14 cellular contexts compared by ENCODE assay signal in genomic region chr10:78831457-78831856, GRCh38.
DNase-seq lines count a peak whose midpoint lies in the region; ATAC-seq, FAIRE-seq and TF ChIP-seq lines count a peak whose summit lies in the region.
"Had no signal": no experiment of that assay in that cellular context is flagged by ENCODE, and none has a peak within 500 bp of the region (broad histone marks: within the 10 kb centered on the region; RNA-seq: fewer than 3 reads in every experiment).

No MANE protein-coding gene starts in this region.

- no peaks in the 10 kb centered on the region for H3K36me3 Mint-ChIP-seq in activated CD8-positive, alpha-beta memory T cell treated with anti-CD3 and anti-CD28 coated beads, Interleukin-2, amount 10 ng/mL, durations not matched to agents 7 days and 5 days

- no peak overlapping the region for H2AFZ ChIP-seq in neural cell (ENCODE audit: low read depth, low read length)

- TF ChIP-seq POLR2A in A549 (IDR thresholded peaks at IDR 0.05; ENCODE audit: low read length), result no peak
- TF ChIP-seq POLR2A in heart left ventricle (IDR thresholded peaks at IDR 0.05), result no peak

- H3K27ac ChIP-seq in A549 (peak overlapping the region; percentile 51 to 76; a peak in 3 of 6 replicates), heart left ventricle (no peak overlapping the region), neural cell (ENCODE audit: low read length) (no peak overlapping the region)
- H3K27ac ChIP-seq: RWPE1 had no signal

- H3K4me1 ChIP-seq in A549 (peaks cover 18% of the 10 kb centered on the region), heart left ventricle (peaks cover 0 to 8% (median 0%) of the 10 kb centered on the region in 12 donors)

- no peak overlapping the region for H3K4me3 ChIP-seq in A549
- no peak overlapping the region for H3K4me3 ChIP-seq in heart left ventricle
- no peak overlapping the region for H3K4me3 ChIP-seq in neural cell (ENCODE audit: low read length)

- H3K27ac Mint-ChIP-seq in activated CD8-positive, alpha-beta memory T cell treated with anti-CD3 and anti-CD28 coated beads, Interleukin-2, amount 10 ng/mL, durations not matched to agents 7 days and 5 days, result no peak overlapping the region

- no peak for FAIRE-seq in A549 (lab: Jason Lieb, UNC)
- FAIRE-seq: H54 had no signal

- H3K9me2 ChIP-seq in neural cell (ENCODE audit: insufficient read depth, low read length), result no peaks in the 10 kb centered on the region

- H3K9me3 Mint-ChIP-seq in activated CD8-positive, alpha-beta memory T cell treated with anti-CD3 and anti-CD28 coated beads, Interleukin-2, amount 10 ng/mL, durations not matched to agents 7 days and 5 days (ENCODE audit: low read depth), result no peaks in the 10 kb centered on the region

- intact Hi-C loops in heart left ventricle (cut with DNase I), result no loop called here

- WGBS in A549 (ENCODE audit: missing lambda C conversion rate), result 92% methylated on average over 7 of the region's 8 CpGs
- WGBS in heart left ventricle, 4 donors, result 30 to 55% (median 33%) methylated on average over 8 of the region's 8 CpGs

- ATAC-seq in A549, result no peak
- peak in 3 of 4 donors; percentile 72 to 86 (median 79) for ATAC-seq in heart left ventricle
- ATAC-seq in activated CD8-positive, alpha-beta memory T cell treated with anti-CD3 and anti-CD28 coated beads, Interleukin-2, amount 10 ng/mL, durations not matched to agents 7 days and 5 days, result no peak

- no peak overlapping the region for H3K4me3 Mint-ChIP-seq in activated CD8-positive, alpha-beta memory T cell treated with anti-CD3 and anti-CD28 coated beads, Interleukin-2, amount 10 ng/mL, durations not matched to agents 7 days and 5 days

- no peaks in the 10 kb centered on the region for H3K4me1 Mint-ChIP-seq in activated CD8-positive, alpha-beta memory T cell treated with anti-CD3 and anti-CD28 coated beads, Interleukin-2, amount 10 ng/mL, durations not matched to agents 7 days and 5 days

- no peak overlapping the region for H3K9ac ChIP-seq in neural cell (ENCODE audit: low read length)

- H3K27me3 ChIP-seq in heart left ventricle, result no peaks in the 10 kb centered on the region
- no peaks in the 10 kb centered on the region for H3K27me3 ChIP-seq in neural cell (ENCODE audit: insufficient read depth, low read depth, low read length)

- H3K9me3 ChIP-seq in A549 (peaks cover 26% of the 10 kb centered on the region), heart left ventricle (peaks cover 0 to 19% (median 0%) of the 10 kb centered on the region in 12 donors), neural cell (ENCODE audit: low read length) (peaks cover 4% of the 10 kb centered on the region)

- H3K27me3 Mint-ChIP-seq in activated CD8-positive, alpha-beta memory T cell treated with anti-CD3 and anti-CD28 coated beads, Interleukin-2, amount 10 ng/mL, durations not matched to agents 7 days and 5 days, result peaks cover 26% of the 10 kb centered on the region

- TF ChIP-seq CTCF in A549 (IDR thresholded peaks at IDR 0.05) (no peak), heart left ventricle (IDR thresholded peaks at IDR 0.05) (no peak), neural cell (IDR thresholded peaks at IDR 0.05; ENCODE audit: poor library complexity, severe bottlenecking) (no peak)

- H3K36me3 ChIP-seq in heart left ventricle (no peaks in the 10 kb centered on the region), neural cell (ENCODE audit: insufficient read depth, low read length) (no peaks in the 10 kb centered on the region)

- CTCF ChIA-PET in A549 (lab: Yijun Ruan, JAX), result interaction anchor here (1.1 kb wide), 1 partner anchor 8 kb away, joined by 3 read pairs; no protein-coding TSS in a partner anchor
- CTCF ChIA-PET in activated CD8-positive, alpha-beta memory T cell treated with anti-CD3 and anti-CD28 coated beads, Interleukin-2, amount 10 ng/mL, durations not matched to agents 7 days and 5 days (lab: Charles Lee), result no interaction called here

- H3K4me2 ChIP-seq in A549 (no peak overlapping the region), neural cell (ENCODE audit: low read length) (no peak overlapping the region)

- H3K79me2 ChIP-seq in neural cell (replicated peaks; ENCODE audit: insufficient read depth, low read length), result no peaks in the 10 kb centered on the region

- TF ChIP-seq EP300 in A549 (IDR thresholded peaks at IDR 0.05) (no peak), neural cell (conservative IDR thresholded peaks at IDR 0.05; ENCODE audit: poor library complexity, severe bottlenecking) (no peak)

- DNase-seq in A549 (ENCODE audit: low read depth in 1 of 2, low spot score in 1 of 2), result no peak
- DNase-seq in GM04504 (ENCODE audit: low read depth), result peak; percentile 16
- peak in 1 of 5 donors; percentile 47 for DNase-seq in heart left ventricle
- no peak for DNase-seq in pons (ENCODE audit: low spot score)
- no peak for DNase-seq in activated CD8-positive, alpha-beta memory T cell treated with anti-CD3 and anti-CD28 coated beads, Interleukin-2, amount 10 ng/mL, durations not matched to agents 7 days and 5 days
- DNase-seq in NCI-H82 (lab: John Stamatoyannopoulos, UW), result no peak
- DNase-seq: DMS 273 treated with DMSO at 0.1 percent for 48 hours, KBM-7, NCI-H146, NCI-H2107, NCI-H69 had no signal

- POLR2A ChIA-PET in A549 (lab: Yijun Ruan, JAX), result no interaction called here

- H4K20me1 ChIP-seq in neural cell (ENCODE audit: insufficient read depth), result no peaks in the 10 kb centered on the region

- no peaks in the 10 kb centered on the region for H3F3A ChIP-seq in neural cell (ENCODE audit: insufficient read depth, low read length, poor library complexity, severe bottlenecking)

- TF ChIP-seq RAD21 in A549 (conservative IDR thresholded peaks at IDR 0.05 in 1 of 2, IDR thresholded peaks at IDR 0.05 in 1 of 2), result no peak
- TF ChIP-seq RAD21 in neural cell (conservative IDR thresholded peaks at IDR 0.05), result no peak

TF ChIP-seq in A549, 52 proteins besides CTCF, POLR2A, EP300 and RAD21:
- TF ChIP-seq RARB (CRISPR knock-in tag; IDR thresholded peaks at IDR 0.05), result no peak
- no peak for TF ChIP-seq HOXB5 (CRISPR knock-in tag; IDR thresholded peaks at IDR 0.05)

TF ChIP-seq in neural cell, 6 proteins besides CTCF, POLR2A, EP300 and RAD21:
- TF ChIP-seq SMC3 (conservative IDR thresholded peaks at IDR 0.05; ENCODE audit: poor library complexity), result no peak
- no peak for TF ChIP-seq POLR2AphosphoS5 (IDR thresholded peaks at IDR 0.05)
- peak; percentile 34 for TF ChIP-seq TAF1 (IDR thresholded peaks at IDR 0.05; ENCODE audit: low read depth)
TF ChIP-seq in neural cell: peak in this region for 1.

Comparison
In these comparisons a context has a peak if more than half of its experiments do, and no peak if none do; other contexts are left out.
1. ATAC-seq: peak in heart left ventricle (3 of 4); none in A549 (0 of 2) and activated CD8-positive, alpha-beta memory T cell treated with anti-CD3 and anti-CD28 coated beads, Interleukin-2, amount 10 ng/mL, durations not matched to agents 7 days and 5 days (single experiment).
2. H3K27ac ChIP-seq: peak in A549 (2 of 2); none in heart left ventricle (0 of 12) and neural cell (single experiment).